ENCODE assay signal across 11 cellular contexts in genomic region chr15:84638103-84638502, GRCh38. TPM values are rescaled to one million over a fixed set of nuclear protein-coding genes. Genes with fewer than 3 reads are reported as not detected.
DNase-seq lines count a peak whose midpoint lies in the region; ATAC-seq lines count a peak whose summit lies in the region.
"Had no signal": no experiment of that assay in that cellular context is flagged by ENCODE, and none has a peak within 500 bp of the region (broad histone marks: within the 10 kb centered on the region; RNA-seq: fewer than 3 reads in every experiment).

No MANE protein-coding gene starts in this region.

- peaks cover 14% of the 10 kb centered on the region; the same call in 1 of the 2 replicates for H3K36me3 ChIP-seq in ACC112 (ENCODE audit: insufficient read depth, low read length)
- H3K36me3 ChIP-seq in H7 (replicated peaks; ENCODE audit: control insufficient read depth, insufficient read depth, low read length), result peaks cover 12% of the 10 kb centered on the region

- peaks cover 53% of the 10 kb centered on the region for H3K36me3 Mint-ChIP-seq in T-helper 2 cell treated with Interferon-gamma antibody and Interleukin-4, amounts not matched to agents 5 μg/mL and 100 μg/mL, for 36 hours (ENCODE audit: low read depth)

- ATAC-seq in esophagus mucosa (peak; percentile 70), HG03196 (IDR thresholded peaks at IDR 0.05; ENCODE audit: unreplicated experiment) (no peak)
- ATAC-seq: heart right ventricle had no signal

- H3K27me3 ChIP-seq in ACC112 (ENCODE audit: insufficient read depth, low read length), result no peaks in the 10 kb centered on the region
- peaks cover 3% of the 10 kb centered on the region; the same call in 1 of the 2 replicates for H3K27me3 ChIP-seq in H7 (ENCODE audit: control insufficient read depth, insufficient read depth, low read length)
- H3K27me3 ChIP-seq: heart right ventricle had no signal

- H3K4me3 Mint-ChIP-seq in T-helper 2 cell treated with Interferon-gamma antibody and Interleukin-4, amounts not matched to agents 5 μg/mL and 100 μg/mL, for 36 hours, result no peak overlapping the region

- no peak overlapping the region for H2AFZ ChIP-seq in ACC112 (ENCODE audit: low read length, unreplicated experiment)

- no peaks in the 10 kb centered on the region for H3K9me3 Mint-ChIP-seq in T-helper 2 cell treated with Interferon-gamma antibody and Interleukin-4, amounts not matched to agents 5 μg/mL and 100 μg/mL, for 36 hours

- H3K4me1 Mint-ChIP-seq in T-helper 2 cell treated with Interferon-gamma antibody and Interleukin-4, amounts not matched to agents 5 μg/mL and 100 μg/mL, for 36 hours (ENCODE audit: low read depth), result peaks cover 32% of the 10 kb centered on the region

- H3K4me3 ChIP-seq in ACC112 (ENCODE audit: low read depth, low read length) (no peak overlapping the region), H7 (ENCODE audit: insufficient read depth, low read depth, low read length) (no peak overlapping the region)
- H3K4me3 ChIP-seq: heart right ventricle had no signal

- H3K79me2 ChIP-seq in ACC112 (ENCODE audit: control insufficient read depth, insufficient read depth, low read length, unreplicated experiment), result peaks cover 7% of the 10 kb centered on the region

- H3K27me3 Mint-ChIP-seq in T-helper 2 cell treated with Interferon-gamma antibody and Interleukin-4, amounts not matched to agents 5 μg/mL and 100 μg/mL, for 36 hours (ENCODE audit: low read depth), result no peaks in the 10 kb centered on the region

- peaks cover 14% of the 10 kb centered on the region for H3K4me1 ChIP-seq in ACC112 (ENCODE audit: control insufficient read depth, insufficient read depth, low read length, unreplicated experiment)

- peak overlapping the region; percentile 34 for H3K27ac Mint-ChIP-seq in T-helper 2 cell treated with Interferon-gamma antibody and Interleukin-4, amounts not matched to agents 5 μg/mL and 100 μg/mL, for 36 hours

- DNase-seq in H7 (peak; percentile 79), NCI-H2196 (lab: John Stamatoyannopoulos, UW; ENCODE audit: unreplicated experiment) (no peak), GOT3 (lab: John Stamatoyannopoulos, UW) (no peak), NCI-H2107 treated with DMSO at 0.1 percent for 48 hours (lab: John Stamatoyannopoulos, UW; ENCODE audit: unreplicated experiment) (no peak)
- no peak for DNase-seq in T-helper 2 cell treated with Interferon-gamma antibody and Interleukin-4, amounts not matched to agents 5 μg/mL and 100 μg/mL, for 36 hours (ENCODE audit: low spot score)
- DNase-seq: EL, heart right ventricle, NCI-H1930 had no signal

- 0 out of 2 replicates have a peak overlapping the region, but pooled peaks have one; percentile 4 for H3K27ac ChIP-seq in ACC112 (ENCODE audit: low read depth, low read length)

RNA-seq across cellular contexts. Expression of gene WDR73, which starts 16.0 kb away (rescaled TPM):
- total RNA-seq in H7 (2014; rRNA removed; shearing (Covaris generic)), result 13.6 and 17.7 TPM in 2 replicates
- 23.7 TPM for total RNA-seq in esophagus mucosa

RNA-seq across cellular contexts. Expression of gene NMB, which starts 19.9 kb away (rescaled TPM):
- total RNA-seq in H7 (2014; rRNA removed; shearing (Covaris generic)), result 13.5 and 19.4 TPM in 2 replicates
- 12.8 TPM for total RNA-seq in esophagus mucosa

RNA-seq across cellular contexts. Expression of gene ZSCAN2, which starts 37.3 kb away (rescaled TPM):
- 61.5 and 64.8 TPM in 2 replicates for total RNA-seq in H7 (2014; rRNA removed; shearing (Covaris generic))
- total RNA-seq in esophagus mucosa, result 0.92 TPM

Comparison
In these comparisons a context has a peak if more than half of its experiments do, and no peak if none do; other contexts are left out.
1. RNA of gene ZSCAN2, which starts 37.3 kb away (total RNA-seq): 61.5 to 64.8 TPM in H7; 0.92 TPM in esophagus mucosa (single experiment); every median in the first group is over 10 times any median in the second.